In the genomic region with DNA sequence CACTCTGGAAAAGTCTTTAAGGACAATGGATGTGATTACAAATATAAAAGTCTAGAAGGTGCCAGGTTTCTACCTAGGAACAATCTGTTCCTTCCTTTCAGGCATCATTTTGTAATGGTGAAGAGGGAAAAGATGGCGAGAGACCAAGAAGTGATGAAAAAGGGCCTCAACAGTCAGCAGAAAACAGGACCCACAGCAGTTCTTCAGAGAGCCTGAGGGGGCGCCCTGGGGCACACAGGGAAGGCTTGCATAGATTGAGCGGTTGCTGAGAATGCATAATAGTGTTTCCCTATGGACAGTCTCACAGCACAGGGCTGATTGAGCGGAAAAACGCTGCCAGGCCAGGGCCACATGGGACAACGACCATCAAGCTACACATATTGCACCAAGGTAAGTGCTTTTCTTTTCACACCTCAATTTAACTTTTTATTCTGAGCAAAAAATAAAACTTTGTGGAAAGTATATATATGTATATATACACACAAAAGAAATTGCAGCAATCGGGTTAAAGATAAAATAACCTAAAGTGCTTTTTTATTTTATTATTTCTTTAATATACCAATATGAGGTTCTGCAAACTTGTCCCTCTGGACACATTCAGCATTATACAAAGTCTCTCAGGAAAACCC, we compare ENCODE assay signal across 8 cellular contexts. TPM values are rescaled to one million over a fixed set of nuclear protein-coding genes. Genes with fewer than 3 reads are reported as not detected.
DNase-seq lines count a peak whose midpoint lies in the region; ATAC-seq and TF ChIP-seq lines count a peak whose summit lies in the region.

No MANE protein-coding gene starts in this region.

- peaks cover 12% of the 10 kb centered on the region for H3K79me1 ChIP-seq in trophoblast cell (ENCODE audit: low read length)

- no peak overlapping the region for H3K23ac ChIP-seq in trophoblast cell (ENCODE audit: low read length)

- no peak overlapping the region for H3K9ac ChIP-seq in trophoblast cell (ENCODE audit: low read length)

- ATAC-seq in HG03520 (IDR thresholded peaks at IDR 0.05; ENCODE audit: unreplicated experiment), result no peak

- H2BK12ac ChIP-seq in trophoblast cell (ENCODE audit: low read length), result no peak overlapping the region

- H3K27ac ChIP-seq in trophoblast cell (ENCODE audit: low read depth, low read length), result no peak overlapping the region

- no peaks in the 10 kb centered on the region for H3K27me3 ChIP-seq in trophoblast cell (ENCODE audit: insufficient read depth, low read length)

- in situ Hi-C loops in SK-MEL-5 (cut with HindIII; ENCODE audit: low pct_unique_long_range_greater_than_20kb, low sequenced_read_pairs), result no loop called here

- no peak overlapping the region for H3K4ac ChIP-seq in trophoblast cell (ENCODE audit: low read depth, low read length)

- no peak overlapping the region for H3K4me3 ChIP-seq in GM12865 (ENCODE audit: low read depth, low read length)
- no peak overlapping the region for H3K4me3 ChIP-seq in trophoblast cell (ENCODE audit: low read depth, low read length)

- H2AK5ac ChIP-seq in trophoblast cell (ENCODE audit: low read length), result no peak overlapping the region

- peaks cover 12% of the 10 kb centered on the region for H3K79me2 ChIP-seq in trophoblast cell (ENCODE audit: control insufficient read depth, insufficient read depth, low read length, poor library complexity)

- no peak overlapping the region for H3K4me2 ChIP-seq in trophoblast cell (ENCODE audit: low read length)

- no peak overlapping the region for H3K14ac ChIP-seq in trophoblast cell (ENCODE audit: low read length)

- no peak overlapping the region for H3K18ac ChIP-seq in trophoblast cell (ENCODE audit: low read length)

- peaks cover 8 to 10% of the 10 kb centered on the region in 2 experiments for H3K4me1 ChIP-seq in trophoblast cell (ENCODE audit: control insufficient read depth in 1 of 2, insufficient read depth in 2 of 2, low read length in 2 of 2)

- H4K8ac ChIP-seq in trophoblast cell (ENCODE audit: low read depth, low read length), result no peak overlapping the region

- peak; percentile 95 for TF ChIP-seq CTCF in GM12865 (IDR thresholded peaks at IDR 0.05; ENCODE audit: insufficient read depth, low read depth, low read length, missing control alignments)

- H2BK5ac ChIP-seq in trophoblast cell (ENCODE audit: low read depth, low read length, poor library complexity), result no peak overlapping the region

- peaks cover 28 to 30% of the 10 kb centered on the region in 2 experiments for H3K36me3 ChIP-seq in trophoblast cell (ENCODE audit: control insufficient read depth in 1 of 2, insufficient read depth in 2 of 2, low read length in 2 of 2)

- H4K91ac ChIP-seq in trophoblast cell (ENCODE audit: low read depth, low read length), result no peak overlapping the region

- no CpG with 5 or more reads among the region's 7 CpGs for WGBS in trophoblast cell (ENCODE audit: extremely low coverage, insufficient coverage, insufficient read length)

- no peaks in the 10 kb centered on the region for H3K9me3 ChIP-seq in trophoblast cell (ENCODE audit: insufficient read depth, low read depth, low read length)

- H4K12ac ChIP-seq in trophoblast cell (ENCODE audit: low read depth, low read length), result no peak overlapping the region

- no peak overlapping the region for H2BK120ac ChIP-seq in trophoblast cell (ENCODE audit: insufficient read depth, low read length, poor library complexity)

- no peak overlapping the region for H2AFZ ChIP-seq in trophoblast cell (ENCODE audit: insufficient read depth, low read length, poor library complexity)

- DNase-seq in GM12865 (ENCODE audit: low read depth) (peak; percentile 79), MV-4-11 (lab: John Stamatoyannopoulos, UW) (peak; percentile 65), SK-MEL-5 (ENCODE audit: low read depth, low spot score) (peak; percentile 93), foreskin melanocyte (peak; percentile 68), trophoblast cell (peak; percentile 81 to 94), 8988T (no peak)
- DNase-seq in activated gamma-delta T cell treated with anti-CD3 and anti-CD28 coated beads, Interleukin-2, amount 50 U/mL, for 16 hours (ENCODE audit: low read depth), result peak; percentile 28

RNA-seq across cellular contexts. Expression of gene YRDC, which starts 3.1 kb away (rescaled TPM):
- total RNA-seq in SK-MEL-5 (2014; rRNA removed; shearing (Covaris generic)), result 55.2 and 58.2 TPM in 2 replicates
- 32.5 and 38.3 TPM in 2 replicates for polyA plus RNA-seq in SK-MEL-5 (2015; cell fraction: cytosol; rRNA removed)
- 14.5 and 22.3 TPM in 2 replicates for polyA plus RNA-seq in SK-MEL-5 (2015; cell fraction: nucleus; rRNA removed)
- 22.4 and 22.8 TPM in 2 replicates for polyA plus RNA-seq in trophoblast cell (2013)

RNA-seq across cellular contexts. Expression of gene C1orf122, which starts 3.6 kb away (rescaled TPM):
- 27.6 and 33.7 TPM in 2 replicates for total RNA-seq in SK-MEL-5 (2014; rRNA removed; shearing (Covaris generic))
- 51.5 and 54.6 TPM in 2 replicates for polyA plus RNA-seq in SK-MEL-5 (2015; cell fraction: cytosol; rRNA removed)
- 43.4 and 55.0 TPM in 2 replicates for polyA plus RNA-seq in SK-MEL-5 (2015; cell fraction: nucleus; rRNA removed)
- 56.6 and 58.3 TPM in 2 replicates for polyA plus RNA-seq in trophoblast cell (2013)

RNA-seq across cellular contexts. Expression of gene MANEAL, which starts 17.5 kb away (rescaled TPM):
- total RNA-seq in SK-MEL-5 (2014; rRNA removed; shearing (Covaris generic)), result 22.3 and 27.3 TPM in 2 replicates
- 40.0 and 53.3 TPM in 2 replicates for polyA plus RNA-seq in SK-MEL-5 (2015; cell fraction: cytosol; rRNA removed)
- 4.4 and 8.2 TPM in 2 replicates for polyA plus RNA-seq in SK-MEL-5 (2015; cell fraction: nucleus; rRNA removed)
- 0.52 and 0.67 TPM in 2 replicates for polyA plus RNA-seq in trophoblast cell (2013)

RNA-seq across cellular contexts. Expression of gene EPHA10, which starts 46.2 kb away (rescaled TPM):
- 0.13 and 0.32 TPM in 2 replicates for total RNA-seq in SK-MEL-5 (2014; rRNA removed; shearing (Covaris generic))
- polyA plus RNA-seq in SK-MEL-5 (2015; cell fraction: cytosol; rRNA removed), result 0.19 and 1.2 TPM in 2 replicates
- 1.4 and 19.4 TPM in 2 replicates for polyA plus RNA-seq in SK-MEL-5 (2015; cell fraction: nucleus; rRNA removed)
- 0.03 TPM in 1 of 2 replicates, not detected in the other for polyA plus RNA-seq in trophoblast cell (2013)

RNA-seq across cellular contexts. Expression of gene MTF1, which starts 48.3 kb away (rescaled TPM):
- total RNA-seq in SK-MEL-5 (2014; rRNA removed; shearing (Covaris generic)), result 1.4 and 1.6 TPM in 2 replicates
- polyA plus RNA-seq in SK-MEL-5 (2015; cell fraction: cytosol; rRNA removed), result 2.7 and 3.0 TPM in 2 replicates
- 3.6 and 3.7 TPM in 2 replicates for polyA plus RNA-seq in SK-MEL-5 (2015; cell fraction: nucleus; rRNA removed)
- polyA plus RNA-seq in trophoblast cell (2013), result 4.3 and 4.5 TPM in 2 replicates
